Comparison of ENCODE assay signal across 16 cellular contexts in the genomic region with DNA sequence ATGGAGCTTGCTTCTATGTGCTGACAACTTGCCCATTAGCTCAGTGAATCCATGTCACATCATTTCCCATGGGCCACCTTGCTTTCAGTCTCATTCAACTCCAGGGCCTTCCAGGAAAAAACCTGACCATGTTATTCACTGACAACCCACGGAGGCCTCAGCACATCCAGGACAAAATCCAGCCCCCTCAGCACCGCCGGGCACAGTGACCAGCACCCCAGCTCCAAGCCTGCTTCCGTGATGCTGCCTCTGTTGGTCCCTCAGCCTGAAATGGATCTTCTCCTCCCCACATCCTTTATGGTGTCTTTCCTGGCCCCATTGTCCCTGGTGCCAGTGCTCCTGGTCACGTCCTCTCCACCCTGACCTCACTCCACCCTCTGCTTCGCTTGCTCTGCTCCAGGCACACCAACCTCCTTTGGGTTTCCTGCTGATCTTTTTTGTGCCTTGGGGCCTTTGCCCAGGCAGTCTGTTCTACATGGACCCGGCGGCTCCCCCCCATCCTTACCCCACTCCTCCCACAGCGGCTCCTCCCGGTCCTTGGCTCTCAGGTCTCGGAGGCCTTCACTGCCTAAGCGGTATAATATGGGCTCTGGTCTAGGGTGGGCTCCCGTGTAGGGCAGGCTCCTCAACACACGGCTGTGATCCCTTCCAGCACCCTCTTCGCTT. TPM values are rescaled to one million over a fixed set of nuclear protein-coding genes. Genes with fewer than 3 reads are reported as not detected.
DNase-seq lines count a peak whose midpoint lies in the region; ATAC-seq and TF ChIP-seq lines count a peak whose summit lies in the region.
"Had no signal": no experiment of that assay in that cellular context is flagged by ENCODE, and none has a peak within 500 bp of the region (broad histone marks: within the 10 kb centered on the region; RNA-seq: fewer than 3 reads in every experiment).

No MANE protein-coding gene starts in this region.

- no peak for TF ChIP-seq POLR2A in erythroblast (IDR thresholded peaks at IDR 0.05; ENCODE audit: low read length)

- no peaks in the 10 kb centered on the region for H3K27me3 Mint-ChIP-seq in activated CD8-positive, alpha-beta memory T cell treated with anti-CD3 and anti-CD28 coated beads, Interleukin-2, amount 10 ng/mL, durations not matched to agents 7 days and 5 days
- H3K27me3 Mint-ChIP-seq in chondrocyte (ENCODE audit: low read depth), result no peaks in the 10 kb centered on the region
- H3K27me3 Mint-ChIP-seq: B cell; CD4-positive, alpha-beta T cell had no signal

- ATAC-seq in activated CD8-positive, alpha-beta memory T cell treated with anti-CD3 and anti-CD28 coated beads, Interleukin-2, amount 10 ng/mL, durations not matched to agents 7 days and 5 days, result no peak
- ATAC-seq: A549; CD8-positive, alpha-beta T cell had no signal

- no peaks in the 10 kb centered on the region for H3K9me3 Mint-ChIP-seq in activated CD8-positive, alpha-beta memory T cell treated with anti-CD3 and anti-CD28 coated beads, Interleukin-2, amount 10 ng/mL, durations not matched to agents 7 days and 5 days (ENCODE audit: low read depth)
- H3K9me3 Mint-ChIP-seq in chondrocyte (ENCODE audit: low read depth), result no peaks in the 10 kb centered on the region
- H3K9me3 Mint-ChIP-seq: CD4-positive, alpha-beta T cell; CD8-positive, alpha-beta T cell had no signal

- H3K36me3 Mint-ChIP-seq in activated CD8-positive, alpha-beta memory T cell treated with anti-CD3 and anti-CD28 coated beads, Interleukin-2, amount 10 ng/mL, durations not matched to agents 7 days and 5 days, result peaks cover 9% of the 10 kb centered on the region
- H3K36me3 Mint-ChIP-seq in chondrocyte (ENCODE audit: low read depth), result peaks cover 31% of the 10 kb centered on the region

- H3K4me3 Mint-ChIP-seq in activated CD8-positive, alpha-beta memory T cell treated with anti-CD3 and anti-CD28 coated beads, Interleukin-2, amount 10 ng/mL, durations not matched to agents 7 days and 5 days, result no peak overlapping the region
- H3K4me3 Mint-ChIP-seq in chondrocyte (ENCODE audit: unreplicated experiment), result no peak overlapping the region
- H3K4me3 Mint-ChIP-seq: B cell; CD4-positive, alpha-beta T cell; CD8-positive, alpha-beta T cell had no signal

- peaks cover 2% of the 10 kb centered on the region for H3K4me1 Mint-ChIP-seq in activated CD8-positive, alpha-beta memory T cell treated with anti-CD3 and anti-CD28 coated beads, Interleukin-2, amount 10 ng/mL, durations not matched to agents 7 days and 5 days
- H3K4me1 Mint-ChIP-seq in chondrocyte (ENCODE audit: low read depth), result no peaks in the 10 kb centered on the region
- H3K4me1 Mint-ChIP-seq: B cell had no signal

- CTCF ChIA-PET in activated CD8-positive, alpha-beta memory T cell treated with anti-CD3 and anti-CD28 coated beads, Interleukin-2, amount 10 ng/mL, durations not matched to agents 7 days and 5 days (lab: Charles Lee), result interaction anchor here (1.1 kb wide), 1 partner anchor 457 kb away, joined by 3 read pairs; no protein-coding TSS in a partner anchor

- no peak for TF ChIP-seq CTCF in chondrocyte (IDR thresholded peaks at IDR 0.05)

- H3K27ac Mint-ChIP-seq in activated CD8-positive, alpha-beta memory T cell treated with anti-CD3 and anti-CD28 coated beads, Interleukin-2, amount 10 ng/mL, durations not matched to agents 7 days and 5 days, result no peak overlapping the region
- no peak overlapping the region for H3K27ac Mint-ChIP-seq in chondrocyte (ENCODE audit: unreplicated experiment)
- H3K27ac Mint-ChIP-seq: B cell; CD4-positive, alpha-beta T cell; CD8-positive, alpha-beta T cell had no signal

- peak; percentile 34 for DNase-seq in activated CD8-positive, alpha-beta memory T cell treated with anti-CD3 and anti-CD28 coated beads, Interleukin-2, amount 10 ng/mL, durations not matched to agents 7 days and 5 days
- no peak for DNase-seq in activated CD8-positive, alpha-beta memory T cell treated with anti-CD3 and anti-CD28 coated beads, Interleukin-2, amount 50 U/mL, for 4 hours
- peak; percentile 72 for DNase-seq in chondrocyte (ENCODE audit: low spot score)
- peak; percentile 83 for DNase-seq in mesenteric fat pad (ENCODE audit: low spot score)
- DNase-seq in retina, result peak; percentile 40
- no peak for DNase-seq in erythroblast (lab: John Stamatoyannopoulos, UW)
- no peak for DNase-seq in cortex of kidney (lab: John Stamatoyannopoulos, UW)
- DNase-seq: AML-193; Caco-2; Calu3; CD4-positive, alpha-beta T cell; CD8-positive, alpha-beta T cell; DMS79 treated with DMSO at 0.1 percent for 48 hours; GF-D8 had no signal

RNA-seq across cellular contexts. Expression of a gene that starts 25.0 kb away (rescaled TPM):
- 1 to 10 TPM; 6.5 to 9.2 TPM for total RNA-seq in activated CD8-positive, alpha-beta memory T cell treated with anti-CD3 and anti-CD28 coated beads, Interleukin-2, amount 10 ng/mL, durations not matched to agents 7 days and 5 days
- 13.4 to 17.2 TPM (median 17.1 TPM) in 3 replicates for total RNA-seq in chondrocyte
- 18.1 TPM for total RNA-seq in mesenteric fat pad

RNA-seq across cellular contexts. Expression of a gene that starts 36.1 kb away (rescaled TPM):
- total RNA-seq in activated CD8-positive, alpha-beta memory T cell treated with anti-CD3 and anti-CD28 coated beads, Interleukin-2, amount 10 ng/mL, durations not matched to agents 7 days and 5 days, result 1 to 10 TPM; 3.5 to 9.9 TPM
- 0.34 to 0.55 TPM in 2 of 3 replicates, not detected in the other for total RNA-seq in chondrocyte
- 1.4 TPM for total RNA-seq in mesenteric fat pad

Comparison
In these comparisons a context has a peak if more than half of its experiments do, and no peak if none do; other contexts are left out.
1. DNase-seq: peak in activated CD8-positive, alpha-beta memory T cell treated with anti-CD3 and anti-CD28 coated beads, Interleukin-2, amount 10 ng/mL, durations not matched to agents 7 days and 5 days (single experiment), chondrocyte (single experiment), mesenteric fat pad (single experiment) and retina (single experiment); none in activated CD8-positive, alpha-beta memory T cell treated with anti-CD3 and anti-CD28 coated beads, Interleukin-2, amount 50 U/mL, for 4 hours (single experiment), erythroblast (0 of 2) and cortex of kidney (single experiment).